Comparison of ENCODE assay signal across 16 cellular contexts in genomic region chr18:33424266-33424946, GRCh38. TPM values are rescaled to one million over a fixed set of nuclear protein-coding genes. Genes with fewer than 3 reads are reported as not detected.
"Had no signal": no experiment of that assay in that cellular context is flagged by ENCODE, and none has a peak within 500 bp of the region (broad histone marks: within the 10 kb centered on the region; RNA-seq: fewer than 3 reads in every experiment).

No MANE protein-coding gene starts in this region.

- DNase-seq: activated CD4-positive, alpha-beta T cell treated with anti-CD3 and anti-CD28 coated beads, Interleukin-2, amount 10 ng/mL, durations not matched to agents 24 days and 14 days; activated naive CD4-positive, alpha-beta T cell treated with anti-CD3 and anti-CD28 coated beads, Interleukin-2, amount 10 ng/mL, durations not matched to agents 7 days and 5 days; cortex of kidney; hippocampal formation; naive B cell; spleen; stimulated activated CD4-positive, alpha-beta T cell treated with anti-CD3 and anti-CD28 coated beads, Interleukin-1b, Interleukin-23, amount 100 ng/mL, for 48 hours; stimulated activated naive B cell treated with anti-CD40 and anti-IgM and Interleukin-4, amounts not matched to agents 10 μg/mL and 1 μg/mL and 100 μg/mL, for 72 hours had no signal

- H3K9me3 ChIP-seq: neutrophil, tibial nerve, vagina had no signal

- H3K27me3 ChIP-seq: neutrophil, spleen, tibial nerve, vagina had no signal

- H3K36me3 ChIP-seq: neutrophil, spleen, tibial nerve, vagina had no signal

- ATAC-seq: sciatic nerve, WTC11 had no signal

- H3K4me1 ChIP-seq: spleen, tibial nerve had no signal

- H3K4me3 Mint-ChIP-seq: activated CD4-positive, alpha-beta T cell treated with anti-CD3 and anti-CD28 coated beads, Interleukin-2, amount 10 ng/mL, durations not matched to agents 24 days and 14 days; activated naive CD4-positive, alpha-beta T cell treated with anti-CD3 and anti-CD28 coated beads, Interleukin-2, amount 10 ng/mL, durations not matched to agents 7 days and 5 days; central memory CD8-positive, alpha-beta T cell; naive B cell; stimulated activated naive B cell treated with anti-CD40 and anti-IgM and Interleukin-4, amounts not matched to agents 10 μg/mL and 1 μg/mL and 100 μg/mL, for 72 hours; WTC11 had no signal

- H3K36me3 Mint-ChIP-seq: activated naive CD4-positive, alpha-beta T cell treated with anti-CD3 and anti-CD28 coated beads, Interleukin-2, amount 10 ng/mL, durations not matched to agents 7 days and 5 days; naive B cell; stimulated activated naive B cell treated with anti-CD40 and anti-IgM and Interleukin-4, amounts not matched to agents 10 μg/mL and 1 μg/mL and 100 μg/mL, for 72 hours; WTC11 had no signal

- H3K27ac Mint-ChIP-seq: activated CD4-positive, alpha-beta T cell treated with anti-CD3 and anti-CD28 coated beads, Interleukin-2, amount 10 ng/mL, durations not matched to agents 24 days and 14 days; activated naive CD4-positive, alpha-beta T cell treated with anti-CD3 and anti-CD28 coated beads, Interleukin-2, amount 10 ng/mL, durations not matched to agents 7 days and 5 days; activated T-helper 2 cell treated with anti-CD3 and anti-CD28 coated beads, Interferon-gamma antibody, Interleukin-2, Interleukin-4, amounts not matched to agents 10 μg/mL and 5 μg/mL and 100 μg/mL, durations not matched to agents 14 hours and 24 hours and 36 hours; stimulated activated naive B cell treated with anti-CD40 and anti-IgM and Interleukin-4, amounts not matched to agents 10 μg/mL and 1 μg/mL and 100 μg/mL, for 72 hours; WTC11 had no signal

- H3K4me1 Mint-ChIP-seq: activated CD4-positive, alpha-beta T cell treated with anti-CD3 and anti-CD28 coated beads, Interleukin-2, amount 10 ng/mL, durations not matched to agents 24 days and 14 days; activated naive CD4-positive, alpha-beta T cell treated with anti-CD3 and anti-CD28 coated beads, Interleukin-2, amount 10 ng/mL, durations not matched to agents 7 days and 5 days; central memory CD8-positive, alpha-beta T cell; naive B cell; stimulated activated naive B cell treated with anti-CD40 and anti-IgM and Interleukin-4, amounts not matched to agents 10 μg/mL and 1 μg/mL and 100 μg/mL, for 72 hours; WTC11 had no signal

- H3K9me3 Mint-ChIP-seq: activated CD4-positive, alpha-beta T cell treated with anti-CD3 and anti-CD28 coated beads, Interleukin-2, amount 10 ng/mL, durations not matched to agents 24 days and 14 days; naive B cell; stimulated activated naive B cell treated with anti-CD40 and anti-IgM and Interleukin-4, amounts not matched to agents 10 μg/mL and 1 μg/mL and 100 μg/mL, for 72 hours had no signal

- H3K4me3 ChIP-seq: lung, spleen, tibial nerve, vagina had no signal

- H3K27ac ChIP-seq: neutrophil, spleen, tibial nerve, vagina had no signal

RNA-seq across cellular contexts. Expression of gene CCDC178, which starts 16.1 kb away (rescaled TPM):
- total RNA-seq: activated CD4-positive, alpha-beta T cell treated with anti-CD3 and anti-CD28 coated beads, Interleukin-2, amount 10 ng/mL, durations not matched to agents 24 days and 14 days; activated T-helper 2 cell treated with anti-CD3 and anti-CD28 coated beads, Interferon-gamma antibody, Interleukin-2, Interleukin-4, amounts not matched to agents 10 μg/mL and 5 μg/mL and 100 μg/mL, durations not matched to agents 14 hours and 24 hours and 36 hours had no signal
